ENCODE assay signal across 1 cellular context in genomic region chr20:50197463-50197862, GRCh38.
TF ChIP-seq lines count a peak whose summit lies in the region.

No MANE protein-coding gene starts in this region.

TF ChIP-seq in HepG2, 621 proteins besides CTCF, POLR2A, EP300 and RAD21:
- TF ChIP-seq ZNF282 (IDR thresholded peaks at IDR 0.05; ENCODE audit: partially characterized antibody) (no peak), MAZ (IDR thresholded peaks at IDR 0.05; ENCODE audit: borderline replicate concordance, low read depth, low read length) (0 out of 2 replicates have a peak, but pooled peaks have one; percentile 20), MAZ (CRISPR knock-in tag; IDR thresholded peaks at IDR 0.05; ENCODE audit: low read depth) (no peak)
